1 cellular context compared by ENCODE assay signal in the genomic region with DNA sequence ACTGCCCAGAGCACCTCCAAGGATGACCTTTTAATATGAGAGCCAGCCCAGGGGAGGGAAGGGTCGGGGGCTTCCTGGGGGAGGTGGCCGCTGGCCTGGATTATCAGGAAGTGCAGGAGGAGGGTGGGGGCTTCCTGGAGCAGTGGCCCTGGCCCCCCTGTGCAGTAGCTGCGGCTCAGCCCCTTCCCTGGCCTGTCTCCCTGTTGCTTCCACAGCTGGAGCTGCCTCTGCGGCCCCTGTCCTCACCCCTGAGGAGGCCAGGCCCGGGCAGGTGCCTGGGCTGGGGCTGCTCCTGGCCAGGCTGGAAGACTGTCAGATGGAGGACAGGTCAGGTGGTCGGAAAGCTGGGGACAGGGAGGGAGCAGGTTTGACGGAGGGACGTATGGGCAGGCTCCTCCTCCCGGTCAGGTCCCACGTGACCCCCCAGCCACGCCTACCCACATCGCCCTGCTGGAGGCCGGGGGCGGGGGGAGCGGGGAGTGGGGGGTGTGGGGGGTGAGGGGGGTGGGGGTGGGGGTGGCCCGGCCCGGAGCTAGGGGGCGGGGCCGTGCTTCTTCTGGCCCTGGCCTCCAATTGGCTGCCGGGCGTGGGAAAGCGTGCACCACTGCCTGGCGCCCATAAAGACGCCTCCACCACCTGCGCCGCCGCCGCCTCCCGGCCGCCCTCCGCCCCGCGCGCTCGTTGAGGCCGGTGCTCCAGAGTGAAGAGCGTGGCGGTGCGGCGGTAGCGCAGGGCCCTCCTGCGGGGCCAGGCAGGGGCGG.
A peak's percentile ranks its signal among the peaks of the same experiment; 100 is the strongest.
TF ChIP-seq lines count a peak whose summit lies in the region.

No MANE protein-coding gene starts in this region.

TF ChIP-seq in HepG2, 621 proteins besides CTCF, POLR2A, EP300 and RAD21 (continued from another document and continues in another):
- TF ChIP-seq HDAC1 (CRISPR knock-in tag; IDR thresholded peaks at IDR 0.05) (no peak), YEATS2 (CRISPR knock-in tag; IDR thresholded peaks at IDR 0.05; ENCODE audit: borderline replicate concordance) (no peak), GTF3A (CRISPR knock-in tag; conservative IDR thresholded peaks at IDR 0.05) (no peak), ZNF468 (CRISPR knock-in tag; IDR thresholded peaks at IDR 0.05) (no peak), SALL2 (CRISPR knock-in tag; IDR thresholded peaks at IDR 0.05) (no peak), ZNF703 (CRISPR knock-in tag; IDR thresholded peaks at IDR 0.05; ENCODE audit: borderline replicate concordance) (no peak), BORCS8-MEF2B (CRISPR knock-in tag; IDR thresholded peaks at IDR 0.05) (no peak), MYC (CRISPR knock-in tag; IDR thresholded peaks at IDR 0.05; ENCODE audit: borderline replicate concordance) (peak; percentile 40; the same call in 1 of the 2 replicates), ZNF3 (CRISPR knock-in tag; IDR thresholded peaks at IDR 0.05) (no peak), EEA1 (CRISPR knock-in tag; IDR thresholded peaks at IDR 0.05; ENCODE audit: borderline replicate concordance) (no peak), MAFG (CRISPR knock-in tag; IDR thresholded peaks at IDR 0.05) (no peak), RXRB (CRISPR knock-in tag; IDR thresholded peaks at IDR 0.05; ENCODE audit: borderline replicate concordance) (no peak), KLF6 (CRISPR knock-in tag; IDR thresholded peaks at IDR 0.05) (0 out of 2 replicates have a peak, but pooled peaks have one; percentile 51), SNAI1 (CRISPR knock-in tag; IDR thresholded peaks at IDR 0.05; ENCODE audit: borderline replicate concordance) (no peak), ZNF232 (CRISPR knock-in tag; IDR thresholded peaks at IDR 0.05; ENCODE audit: borderline replicate concordance) (no peak), DR1 (CRISPR knock-in tag; IDR thresholded peaks at IDR 0.05) (peak; percentile 16; the same call in 1 of the 2 replicates), ZBTB20 (CRISPR knock-in tag; IDR thresholded peaks at IDR 0.05; ENCODE audit: borderline replicate concordance, low read depth) (no peak), TRIM24 (CRISPR knock-in tag; IDR thresholded peaks at IDR 0.05) (no peak), YY1 (IDR thresholded peaks at IDR 0.05; ENCODE audit: insufficient read depth, insufficient replicate concordance, low read depth, low read length) (no peak), DMAP1 (CRISPR knock-in tag; IDR thresholded peaks at IDR 0.05) (no peak), SETDB1 (CRISPR knock-in tag; IDR thresholded peaks at IDR 0.05; ENCODE audit: borderline replicate concordance) (no peak), NFYB (CRISPR knock-in tag; IDR thresholded peaks at IDR 0.05) (peak; percentile 63), MIXL1 (CRISPR knock-in tag; IDR thresholded peaks at IDR 0.05) (0 out of 2 replicates have a peak, but pooled peaks have one; percentile 30), RARG (CRISPR knock-in tag; IDR thresholded peaks at IDR 0.05; ENCODE audit: low read depth) (no peak), ZIK1 (CRISPR knock-in tag; IDR thresholded peaks at IDR 0.05; ENCODE audit: borderline replicate concordance, low read depth) (no peak), ZNF180 (CRISPR knock-in tag; IDR thresholded peaks at IDR 0.05; ENCODE audit: borderline replicate concordance, low read depth) (no peak), ERF (CRISPR knock-in tag; IDR thresholded peaks at IDR 0.05) (no peak; the same call in 1 of the 2 replicates), HOXA5 (CRISPR knock-in tag; IDR thresholded peaks at IDR 0.05) (peak; percentile 50; the same call in 1 of the 2 replicates), MED1 (CRISPR knock-in tag; IDR thresholded peaks at IDR 0.05) (no peak; the same call in 1 of the 2 replicates), ZNF430 (CRISPR knock-in tag; IDR thresholded peaks at IDR 0.05) (no peak), HES4 (CRISPR knock-in tag; IDR thresholded peaks at IDR 0.05; ENCODE audit: borderline replicate concordance) (peak; percentile 85; the same call in 1 of the 2 replicates)
- TF ChIP-seq, protein P1, sequence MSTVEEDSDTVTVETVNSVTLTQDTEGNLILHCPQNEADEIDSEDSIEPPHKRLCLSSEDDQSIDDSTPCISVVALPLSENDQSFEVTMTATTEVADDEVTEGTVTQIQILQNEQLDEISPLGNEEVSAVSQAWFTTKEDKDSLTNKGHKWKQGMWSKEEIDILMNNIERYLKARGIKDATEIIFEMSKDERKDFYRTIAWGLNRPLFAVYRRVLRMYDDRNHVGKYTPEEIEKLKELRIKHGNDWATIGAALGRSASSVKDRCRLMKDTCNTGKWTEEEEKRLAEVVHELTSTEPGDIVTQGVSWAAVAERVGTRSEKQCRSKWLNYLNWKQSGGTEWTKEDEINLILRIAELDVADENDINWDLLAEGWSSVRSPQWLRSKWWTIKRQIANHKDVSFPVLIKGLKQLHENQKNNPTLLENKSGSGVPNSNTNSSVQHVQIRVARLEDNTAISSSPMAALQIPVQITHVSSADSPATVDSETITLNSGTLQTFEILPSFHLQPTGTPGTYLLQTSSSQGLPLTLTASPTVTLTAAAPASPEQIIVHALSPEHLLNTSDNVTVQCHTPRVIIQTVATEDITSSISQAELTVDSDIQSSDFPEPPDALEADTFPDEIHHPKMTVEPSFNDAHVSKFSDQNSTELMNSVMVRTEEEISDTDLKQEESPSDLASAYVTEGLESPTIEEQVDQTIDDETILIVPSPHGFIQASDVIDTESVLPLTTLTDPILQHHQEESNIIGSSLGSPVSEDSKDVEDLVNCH (CRISPR knock-in tag; IDR thresholded peaks at IDR 0.05) = no peak
- TF ChIP-seq, protein P2, sequence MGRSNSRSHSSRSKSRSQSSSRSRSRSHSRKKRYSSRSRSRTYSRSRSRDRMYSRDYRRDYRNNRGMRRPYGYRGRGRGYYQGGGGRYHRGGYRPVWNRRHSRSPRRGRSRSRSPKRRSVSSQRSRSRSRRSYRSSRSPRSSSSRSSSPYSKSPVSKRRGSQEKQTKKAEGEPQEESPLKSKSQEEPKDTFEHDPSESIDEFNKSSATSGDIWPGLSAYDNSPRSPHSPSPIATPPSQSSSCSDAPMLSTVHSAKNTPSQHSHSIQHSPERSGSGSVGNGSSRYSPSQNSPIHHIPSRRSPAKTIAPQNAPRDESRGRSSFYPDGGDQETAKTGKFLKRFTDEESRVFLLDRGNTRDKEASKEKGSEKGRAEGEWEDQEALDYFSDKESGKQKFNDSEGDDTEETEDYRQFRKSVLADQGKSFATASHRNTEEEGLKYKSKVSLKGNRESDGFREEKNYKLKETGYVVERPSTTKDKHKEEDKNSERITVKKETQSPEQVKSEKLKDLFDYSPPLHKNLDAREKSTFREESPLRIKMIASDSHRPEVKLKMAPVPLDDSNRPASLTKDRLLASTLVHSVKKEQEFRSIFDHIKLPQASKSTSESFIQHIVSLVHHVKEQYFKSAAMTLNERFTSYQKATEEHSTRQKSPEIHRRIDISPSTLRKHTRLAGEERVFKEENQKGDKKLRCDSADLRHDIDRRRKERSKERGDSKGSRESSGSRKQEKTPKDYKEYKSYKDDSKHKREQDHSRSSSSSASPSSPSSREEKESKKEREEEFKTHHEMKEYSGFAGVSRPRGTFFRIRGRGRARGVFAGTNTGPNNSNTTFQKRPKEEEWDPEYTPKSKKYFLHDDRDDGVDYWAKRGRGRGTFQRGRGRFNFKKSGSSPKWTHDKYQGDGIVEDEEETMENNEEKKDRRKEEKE (IDR thresholded peaks at IDR 0.05) = no peak
- TF ChIP-seq, protein P3, sequence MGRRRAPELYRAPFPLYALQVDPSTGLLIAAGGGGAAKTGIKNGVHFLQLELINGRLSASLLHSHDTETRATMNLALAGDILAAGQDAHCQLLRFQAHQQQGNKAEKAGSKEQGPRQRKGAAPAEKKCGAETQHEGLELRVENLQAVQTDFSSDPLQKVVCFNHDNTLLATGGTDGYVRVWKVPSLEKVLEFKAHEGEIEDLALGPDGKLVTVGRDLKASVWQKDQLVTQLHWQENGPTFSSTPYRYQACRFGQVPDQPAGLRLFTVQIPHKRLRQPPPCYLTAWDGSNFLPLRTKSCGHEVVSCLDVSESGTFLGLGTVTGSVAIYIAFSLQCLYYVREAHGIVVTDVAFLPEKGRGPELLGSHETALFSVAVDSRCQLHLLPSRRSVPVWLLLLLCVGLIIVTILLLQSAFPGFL (CRISPR knock-in tag; IDR thresholded peaks at IDR 0.05) = no peak
- TF ChIP-seq, protein P4, sequence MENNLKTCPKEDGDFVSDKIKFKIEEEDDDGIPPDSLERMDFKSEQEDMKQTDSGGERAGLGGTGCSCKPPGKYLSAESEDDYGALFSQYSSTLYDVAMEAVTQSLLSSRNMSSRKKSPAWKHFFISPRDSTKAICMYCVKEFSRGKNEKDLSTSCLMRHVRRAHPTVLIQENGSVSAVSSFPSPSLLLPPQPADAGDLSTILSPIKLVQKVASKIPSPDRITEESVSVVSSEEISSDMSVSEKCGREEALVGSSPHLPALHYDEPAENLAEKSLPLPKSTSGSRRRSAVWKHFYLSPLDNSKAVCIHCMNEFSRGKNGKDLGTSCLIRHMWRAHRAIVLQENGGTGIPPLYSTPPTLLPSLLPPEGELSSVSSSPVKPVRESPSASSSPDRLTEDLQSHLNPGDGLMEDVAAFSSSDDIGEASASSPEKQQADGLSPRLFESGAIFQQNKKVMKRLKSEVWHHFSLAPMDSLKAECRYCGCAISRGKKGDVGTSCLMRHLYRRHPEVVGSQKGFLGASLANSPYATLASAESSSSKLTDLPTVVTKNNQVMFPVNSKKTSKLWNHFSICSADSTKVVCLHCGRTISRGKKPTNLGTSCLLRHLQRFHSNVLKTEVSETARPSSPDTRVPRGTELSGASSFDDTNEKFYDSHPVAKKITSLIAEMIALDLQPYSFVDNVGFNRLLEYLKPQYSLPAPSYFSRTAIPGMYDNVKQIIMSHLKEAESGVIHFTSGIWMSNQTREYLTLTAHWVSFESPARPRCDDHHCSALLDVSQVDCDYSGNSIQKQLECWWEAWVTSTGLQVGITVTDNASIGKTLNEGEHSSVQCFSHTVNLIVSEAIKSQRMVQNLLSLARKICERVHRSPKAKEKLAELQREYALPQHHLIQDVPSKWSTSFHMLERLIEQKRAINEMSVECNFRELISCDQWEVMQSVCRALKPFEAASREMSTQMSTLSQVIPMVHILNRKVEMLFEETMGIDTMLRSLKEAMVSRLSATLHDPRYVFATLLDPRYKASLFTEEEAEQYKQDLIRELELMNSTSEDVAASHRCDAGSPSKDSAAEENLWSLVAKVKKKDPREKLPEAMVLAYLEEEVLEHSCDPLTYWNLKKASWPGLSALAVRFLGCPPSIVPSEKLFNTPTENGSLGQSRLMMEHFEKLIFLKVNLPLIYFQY (CRISPR knock-in tag; IDR thresholded peaks at IDR 0.05; ENCODE audit: borderline replicate concordance) = no peak
- TF ChIP-seq, protein P5, sequence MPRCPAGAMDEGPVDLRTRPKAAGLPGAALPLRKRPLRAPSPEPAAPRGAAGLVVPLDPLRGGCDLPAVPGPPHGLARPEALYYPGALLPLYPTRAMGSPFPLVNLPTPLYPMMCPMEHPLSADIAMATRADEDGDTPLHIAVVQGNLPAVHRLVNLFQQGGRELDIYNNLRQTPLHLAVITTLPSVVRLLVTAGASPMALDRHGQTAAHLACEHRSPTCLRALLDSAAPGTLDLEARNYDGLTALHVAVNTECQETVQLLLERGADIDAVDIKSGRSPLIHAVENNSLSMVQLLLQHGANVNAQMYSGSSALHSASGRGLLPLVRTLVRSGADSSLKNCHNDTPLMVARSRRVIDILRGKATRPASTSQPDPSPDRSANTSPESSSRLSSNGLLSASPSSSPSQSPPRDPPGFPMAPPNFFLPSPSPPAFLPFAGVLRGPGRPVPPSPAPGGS (CRISPR knock-in tag; IDR thresholded peaks at IDR 0.05) = no peak
- TF ChIP-seq, protein P6, sequence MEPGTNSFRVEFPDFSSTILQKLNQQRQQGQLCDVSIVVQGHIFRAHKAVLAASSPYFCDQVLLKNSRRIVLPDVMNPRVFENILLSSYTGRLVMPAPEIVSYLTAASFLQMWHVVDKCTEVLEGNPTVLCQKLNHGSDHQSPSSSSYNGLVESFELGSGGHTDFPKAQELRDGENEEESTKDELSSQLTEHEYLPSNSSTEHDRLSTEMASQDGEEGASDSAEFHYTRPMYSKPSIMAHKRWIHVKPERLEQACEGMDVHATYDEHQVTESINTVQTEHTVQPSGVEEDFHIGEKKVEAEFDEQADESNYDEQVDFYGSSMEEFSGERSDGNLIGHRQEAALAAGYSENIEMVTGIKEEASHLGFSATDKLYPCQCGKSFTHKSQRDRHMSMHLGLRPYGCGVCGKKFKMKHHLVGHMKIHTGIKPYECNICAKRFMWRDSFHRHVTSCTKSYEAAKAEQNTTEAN (CRISPR knock-in tag; conservative IDR thresholded peaks at IDR 0.05) = no peak
- TF ChIP-seq, protein P7, sequence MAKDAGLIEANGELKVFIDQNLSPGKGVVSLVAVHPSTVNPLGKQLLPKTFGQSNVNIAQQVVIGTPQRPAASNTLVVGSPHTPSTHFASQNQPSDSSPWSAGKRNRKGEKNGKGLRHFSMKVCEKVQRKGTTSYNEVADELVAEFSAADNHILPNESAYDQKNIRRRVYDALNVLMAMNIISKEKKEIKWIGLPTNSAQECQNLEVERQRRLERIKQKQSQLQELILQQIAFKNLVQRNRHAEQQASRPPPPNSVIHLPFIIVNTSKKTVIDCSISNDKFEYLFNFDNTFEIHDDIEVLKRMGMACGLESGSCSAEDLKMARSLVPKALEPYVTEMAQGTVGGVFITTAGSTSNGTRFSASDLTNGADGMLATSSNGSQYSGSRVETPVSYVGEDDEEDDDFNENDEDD (CRISPR knock-in tag; IDR thresholded peaks at IDR 0.05; ENCODE audit: borderline replicate concordance) = peak; percentile 70; the same call in 1 of the 2 replicates
- TF ChIP-seq, protein P8, sequence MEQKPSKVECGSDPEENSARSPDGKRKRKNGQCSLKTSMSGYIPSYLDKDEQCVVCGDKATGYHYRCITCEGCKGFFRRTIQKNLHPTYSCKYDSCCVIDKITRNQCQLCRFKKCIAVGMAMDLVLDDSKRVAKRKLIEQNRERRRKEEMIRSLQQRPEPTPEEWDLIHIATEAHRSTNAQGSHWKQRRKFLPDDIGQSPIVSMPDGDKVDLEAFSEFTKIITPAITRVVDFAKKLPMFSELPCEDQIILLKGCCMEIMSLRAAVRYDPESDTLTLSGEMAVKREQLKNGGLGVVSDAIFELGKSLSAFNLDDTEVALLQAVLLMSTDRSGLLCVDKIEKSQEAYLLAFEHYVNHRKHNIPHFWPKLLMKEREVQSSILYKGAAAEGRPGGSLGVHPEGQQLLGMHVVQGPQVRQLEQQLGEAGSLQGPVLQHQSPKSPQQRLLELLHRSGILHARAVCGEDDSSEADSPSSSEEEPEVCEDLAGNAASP (CRISPR knock-in tag; IDR thresholded peaks at IDR 0.05; ENCODE audit: borderline replicate concordance) = no peak
- TF ChIP-seq, protein P9, sequence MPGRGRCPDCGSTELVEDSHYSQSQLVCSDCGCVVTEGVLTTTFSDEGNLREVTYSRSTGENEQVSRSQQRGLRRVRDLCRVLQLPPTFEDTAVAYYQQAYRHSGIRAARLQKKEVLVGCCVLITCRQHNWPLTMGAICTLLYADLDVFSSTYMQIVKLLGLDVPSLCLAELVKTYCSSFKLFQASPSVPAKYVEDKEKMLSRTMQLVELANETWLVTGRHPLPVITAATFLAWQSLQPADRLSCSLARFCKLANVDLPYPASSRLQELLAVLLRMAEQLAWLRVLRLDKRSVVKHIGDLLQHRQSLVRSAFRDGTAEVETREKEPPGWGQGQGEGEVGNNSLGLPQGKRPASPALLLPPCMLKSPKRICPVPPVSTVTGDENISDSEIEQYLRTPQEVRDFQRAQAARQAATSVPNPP (CRISPR knock-in tag; IDR thresholded peaks at IDR 0.05) = no peak
- TF ChIP-seq, protein P10, sequence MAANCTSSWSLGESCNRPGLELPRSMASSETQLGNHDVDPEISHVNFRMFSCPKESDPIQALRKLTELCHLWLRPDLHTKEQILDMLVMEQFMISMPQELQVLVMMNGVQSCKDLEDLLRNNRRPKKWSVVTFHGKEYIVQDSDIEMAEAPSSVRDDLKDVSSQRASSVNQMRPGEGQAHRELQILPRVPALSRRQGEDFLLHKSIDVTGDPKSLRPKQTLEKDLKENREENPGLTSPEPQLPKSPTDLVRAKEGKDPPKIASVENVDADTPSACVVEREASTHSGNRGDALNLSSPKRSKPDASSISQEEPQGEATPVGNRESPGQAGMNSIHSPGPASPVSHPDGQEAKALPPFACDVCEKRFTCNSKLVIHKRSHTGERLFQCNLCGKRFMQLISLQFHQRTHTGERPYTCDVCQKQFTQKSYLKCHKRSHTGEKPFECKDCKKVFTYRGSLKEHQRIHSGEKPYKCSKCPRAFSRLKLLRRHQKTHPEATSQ (CRISPR knock-in tag; IDR thresholded peaks at IDR 0.05; ENCODE audit: borderline replicate concordance) = no peak
